ENCODE assay signal across 8 cellular contexts in genomic region chr1:160375788-160376524, GRCh38. TPM values are rescaled to one million over a fixed set of nuclear protein-coding genes. Genes with fewer than 3 reads are reported as not detected.
DNase-seq lines count a peak whose midpoint lies in the region; ATAC-seq, FAIRE-seq and TF ChIP-seq lines count a peak whose summit lies in the region.

No MANE protein-coding gene starts in this region.

- H3K27me3 Mint-ChIP-seq in T-helper 1 cell treated with Interleukin-12 subunit alpha and Interleukin-12 subunit beta and Interleukin-4 antibody, amounts not matched to agents 30 μg/mL and 1 μg/mL, for 36 hours (ENCODE audit: low read depth): peaks cover 7% of the 10 kb centered on the region
- no peaks in the 10 kb centered on the region for H3K27me3 Mint-ChIP-seq in stimulated activated memory B cell treated with anti-CD40 and anti-IgM and Interleukin-4, amounts not matched to agents 10 μg/mL and 1 μg/mL and 100 μg/mL, for 72 hours

- peaks cover 10% of the 10 kb centered on the region for H3K4me1 Mint-ChIP-seq in T-helper 1 cell treated with Interleukin-12 subunit alpha and Interleukin-12 subunit beta and Interleukin-4 antibody, amounts not matched to agents 30 μg/mL and 1 μg/mL, for 36 hours (ENCODE audit: low read depth)
- peaks cover 24% of the 10 kb centered on the region for H3K4me1 Mint-ChIP-seq in stimulated activated memory B cell treated with anti-CD40 and anti-IgM and Interleukin-4, amounts not matched to agents 10 μg/mL and 1 μg/mL and 100 μg/mL, for 72 hours

- H3K4me2 ChIP-seq in A549: no peak overlapping the region; the same call in 2 of the 3 replicates

- H3K36me3 ChIP-seq in left ventricle myocardium inferior (no peaks in the 10 kb centered on the region), thyroid gland (no peaks in the 10 kb centered on the region)

- CTCF ChIA-PET in A549 (lab: Yijun Ruan, JAX): interaction anchor here (0.6 to 10.0 kb wide), 36 partner anchors 11 to 484 kb away, joined by 3 to 76 read pairs (median 5); partner anchors contain the start of gene NHLH1

- H3K27ac Mint-ChIP-seq in T-helper 1 cell treated with Interleukin-12 subunit alpha and Interleukin-12 subunit beta and Interleukin-4 antibody, amounts not matched to agents 30 μg/mL and 1 μg/mL, for 36 hours: peak overlapping the region; percentile 61
- peak overlapping the region; percentile 71 for H3K27ac Mint-ChIP-seq in stimulated activated memory B cell treated with anti-CD40 and anti-IgM and Interleukin-4, amounts not matched to agents 10 μg/mL and 1 μg/mL and 100 μg/mL, for 72 hours

- H3K4me1 ChIP-seq in A549: no peaks in the 10 kb centered on the region
- peaks cover 20% of the 10 kb centered on the region for H3K4me1 ChIP-seq in left ventricle myocardium inferior
- H3K4me1 ChIP-seq in thyroid gland: no peaks in the 10 kb centered on the region

- H3K4me3 ChIP-seq in A549 (no peak overlapping the region), left ventricle myocardium inferior (peak overlapping the region; percentile 23), thyroid gland (replicated peaks in 1 of 3) (no peak overlapping the region)

- TF ChIP-seq EP300 in A549 (IDR thresholded peaks at IDR 0.05): no peak

- no peaks in the 10 kb centered on the region for H3K9me3 Mint-ChIP-seq in T-helper 1 cell treated with Interleukin-12 subunit alpha and Interleukin-12 subunit beta and Interleukin-4 antibody, amounts not matched to agents 30 μg/mL and 1 μg/mL, for 36 hours
- H3K9me3 Mint-ChIP-seq in stimulated activated memory B cell treated with anti-CD40 and anti-IgM and Interleukin-4, amounts not matched to agents 10 μg/mL and 1 μg/mL and 100 μg/mL, for 72 hours: no peaks in the 10 kb centered on the region

- peaks cover 28% of the 10 kb centered on the region for H3K27me3 ChIP-seq in left ventricle myocardium inferior (ENCODE audit: low read depth)
- no peaks in the 10 kb centered on the region for H3K27me3 ChIP-seq in thyroid gland

- H3K36me3 Mint-ChIP-seq in T-helper 1 cell treated with Interleukin-12 subunit alpha and Interleukin-12 subunit beta and Interleukin-4 antibody, amounts not matched to agents 30 μg/mL and 1 μg/mL, for 36 hours (ENCODE audit: low read depth): no peaks in the 10 kb centered on the region
- H3K36me3 Mint-ChIP-seq in stimulated activated memory B cell treated with anti-CD40 and anti-IgM and Interleukin-4, amounts not matched to agents 10 μg/mL and 1 μg/mL and 100 μg/mL, for 72 hours: peaks cover 8% of the 10 kb centered on the region

- intact Hi-C loops in left ventricle myocardium inferior (cut with micrococcal nuclease) (no loop called here), thyroid gland (cut with DNase I) (no loop called here)

- FAIRE-seq in A549 (lab: Jason Lieb, UNC) (no peak), GM19239 (lab: Jason Lieb, UNC) (peak; percentile 92)

- TF ChIP-seq POLR2A in A549 (IDR thresholded peaks at IDR 0.05; ENCODE audit: low read length) (no peak), thyroid gland (IDR thresholded peaks at IDR 0.05) (no peak)

- WGBS in A549 (ENCODE audit: missing lambda C conversion rate): 51% methylated on average over 9 of the region's 9 CpGs
- 30 to 31% methylated on average over 9 of the region's 9 CpGs for whole genome bisulfite sequencing in thyroid gland, 2 donors

- DNase-seq in A549 (ENCODE audit: low read depth in 1 of 2, low spot score in 1 of 2) (no peak), GM19239 (ENCODE audit: insufficient read length, low spot score) (peak; percentile 39), left ventricle myocardium inferior (no peak), thyroid gland (no peak), HuH-7.5 (ENCODE audit: low spot score) (no peak), GM19238 (ENCODE audit: insufficient read length, low spot score) (no peak)

- ATAC-seq in A549: peak; percentile 9 to 28; a peak in 3 of 6 replicates
- ATAC-seq in stimulated activated memory B cell treated with anti-CD40 and anti-IgM and Interleukin-4, amounts not matched to agents 10 μg/mL and 1 μg/mL and 100 μg/mL, for 72 hours: peak; percentile 56

- no peak for TF ChIP-seq RAD21 in A549 (conservative IDR thresholded peaks at IDR 0.05 in 1 of 2, IDR thresholded peaks at IDR 0.05 in 1 of 2)

- no peaks in the 10 kb centered on the region for H3K9me3 ChIP-seq in A549
- no peaks in the 10 kb centered on the region for H3K9me3 ChIP-seq in left ventricle myocardium inferior (replicated peaks)
- H3K9me3 ChIP-seq in thyroid gland: no peaks in the 10 kb centered on the region

- POLR2A ChIA-PET in A549 (lab: Yijun Ruan, JAX): interaction anchor here (1.2 kb wide), 1 partner anchor 9 kb away, joined by 5 read pairs; the partner anchor contains the start of gene NHLH1

- no peak overlapping the region for H3K4me3 Mint-ChIP-seq in T-helper 1 cell treated with Interleukin-12 subunit alpha and Interleukin-12 subunit beta and Interleukin-4 antibody, amounts not matched to agents 30 μg/mL and 1 μg/mL, for 36 hours
- H3K4me3 Mint-ChIP-seq in stimulated activated memory B cell treated with anti-CD40 and anti-IgM and Interleukin-4, amounts not matched to agents 10 μg/mL and 1 μg/mL and 100 μg/mL, for 72 hours: peak overlapping the region; percentile 45

- H3K27ac ChIP-seq in A549 (no peak overlapping the region), left ventricle myocardium inferior (replicated peaks) (peak overlapping the region; percentile 70), thyroid gland (no peak overlapping the region)

- TF ChIP-seq CTCF in A549 (IDR thresholded peaks at IDR 0.05): no peak
- no peak for TF ChIP-seq CTCF in left ventricle myocardium inferior (IDR thresholded peaks at IDR 0.05; ENCODE audit: borderline replicate concordance)
- TF ChIP-seq CTCF in thyroid gland (IDR thresholded peaks at IDR 0.05): no peak

TF ChIP-seq in A549, 52 proteins besides CTCF, POLR2A, EP300 and RAD21 (continues in another document):
- TF ChIP-seq HOXA7 (CRISPR knock-in tag; IDR thresholded peaks at IDR 0.05) (no peak), MAZ (IDR thresholded peaks at IDR 0.05; ENCODE audit: borderline replicate concordance, low read depth, low read length) (no peak), FOXS1 (CRISPR knock-in tag; IDR thresholded peaks at IDR 0.05) (no peak), NR3C1 (IDR thresholded peaks at IDR 0.05) (no peak), HDAC2 (IDR thresholded peaks at IDR 0.05) (no peak), ATOH8 (CRISPR knock-in tag; IDR thresholded peaks at IDR 0.05; ENCODE audit: low read depth) (no peak), ZC3H11A (IDR thresholded peaks at IDR 0.05) (no peak), KDM5A (IDR thresholded peaks at IDR 0.05) (no peak), JUNB (IDR thresholded peaks at IDR 0.05) (no peak), CBX2 (IDR thresholded peaks at IDR 0.05; ENCODE audit: borderline replicate concordance, low read depth) (no peak), HOXB13 (CRISPR knock-in tag; IDR thresholded peaks at IDR 0.05; ENCODE audit: low read depth) (no peak)
- TF ChIP-seq, protein P1, sequence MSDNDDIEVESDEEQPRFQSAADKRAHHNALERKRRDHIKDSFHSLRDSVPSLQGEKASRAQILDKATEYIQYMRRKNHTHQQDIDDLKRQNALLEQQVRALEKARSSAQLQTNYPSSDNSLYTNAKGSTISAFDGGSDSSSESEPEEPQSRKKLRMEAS (IDR thresholded peaks at IDR 0.05): no peak
- TF ChIP-seq, protein P2, sequence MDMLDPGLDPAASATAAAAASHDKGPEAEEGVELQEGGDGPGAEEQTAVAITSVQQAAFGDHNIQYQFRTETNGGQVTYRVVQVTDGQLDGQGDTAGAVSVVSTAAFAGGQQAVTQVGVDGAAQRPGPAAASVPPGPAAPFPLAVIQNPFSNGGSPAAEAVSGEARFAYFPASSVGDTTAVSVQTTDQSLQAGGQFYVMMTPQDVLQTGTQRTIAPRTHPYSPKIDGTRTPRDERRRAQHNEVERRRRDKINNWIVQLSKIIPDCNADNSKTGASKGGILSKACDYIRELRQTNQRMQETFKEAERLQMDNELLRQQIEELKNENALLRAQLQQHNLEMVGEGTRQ (IDR thresholded peaks at IDR 0.05): no peak

RNA-seq across cellular contexts. Expression of gene NHLH1, which starts 9.1 kb away (rescaled TPM):
- polyA plus RNA-seq in A549 (2011; rRNA removed) (0.63 and 0.67 TPM in 2 replicates), A549 (2017; fragmentation: RNase III; extraction: RNeasy Plus Mini Kit Qiagen cat#74134 plus additional on column Dnase treatment) (0.29 to 0.49 TPM (median 0.34 TPM) in 3 replicates)
- 0.37 and 0.38 TPM in 2 replicates for polyA plus RNA-seq in A549 (2012; cell fraction: cytosol; rRNA removed)
- polyA plus RNA-seq in A549 (2012; cell fraction: nucleus; rRNA removed): 1.6 and 2.1 TPM in 2 replicates
- polyA minus RNA-seq in A549 (2011; rRNA and poly(A)+ RNA removed): 0.21 and 0.58 TPM in 2 replicates
- total RNA-seq in left ventricle myocardium inferior (not detected), thyroid gland (not detected)

RNA-seq across cellular contexts. Expression of gene VANGL2, which starts 24.4 kb away (rescaled TPM):
- polyA plus RNA-seq in A549 (2011; rRNA removed): 3.9 and 4.5 TPM in 2 replicates
- polyA plus RNA-seq in A549 (2012; cell fraction: cytosol; rRNA removed): 1.5 and 2.1 TPM in 2 replicates
- 3.7 and 4.6 TPM in 2 replicates for polyA plus RNA-seq in A549 (2012; cell fraction: nucleus; rRNA removed)
- polyA plus RNA-seq in A549 (2017; fragmentation: RNase III; extraction: RNeasy Plus Mini Kit Qiagen cat#74134 plus additional on column Dnase treatment): 2.9 to 4.2 TPM (median 4.1 TPM) in 3 replicates
- polyA minus RNA-seq in A549 (2011; rRNA and poly(A)+ RNA removed): 3.3 TPM in 2 replicates
- 2.1 TPM for total RNA-seq in left ventricle myocardium inferior
- total RNA-seq in thyroid gland: 10 to 100 TPM in 1 of 4 donors, 1 to 10 TPM in 3; 5.8 to 28.5 (median 7.8) TPM

RNA-seq across cellular contexts. Expression of gene NCSTN, which starts 32.8 kb away (rescaled TPM):
- polyA plus RNA-seq in A549 (2011; rRNA removed) (90.4 and 91.6 TPM in 2 replicates), A549 (2017; fragmentation: RNase III; extraction: RNeasy Plus Mini Kit Qiagen cat#74134 plus additional on column Dnase treatment) (40.5 to 44.6 TPM (median 41.6 TPM) in 3 replicates)
- polyA plus RNA-seq in A549 (2012; cell fraction: cytosol; rRNA removed): 53.6 and 63.9 TPM in 2 replicates
- polyA plus RNA-seq in A549 (2012; cell fraction: nucleus; rRNA removed): 111 and 121 TPM in 2 replicates
- 73.7 and 84.8 TPM in 2 replicates for polyA minus RNA-seq in A549 (2011; rRNA and poly(A)+ RNA removed)
- total RNA-seq in left ventricle myocardium inferior (53.6 TPM), thyroid gland (10 to 100 TPM; 50.8 to 80.1 (median 68.5) TPM)

RNA-seq across cellular contexts. Expression of gene COPA, which starts 32.9 kb away (rescaled TPM):
- 149 and 188 TPM in 2 replicates for polyA plus RNA-seq in A549 (2011; rRNA removed)
- 54.1 and 67.7 TPM in 2 replicates for polyA plus RNA-seq in A549 (2012; cell fraction: cytosol; rRNA removed)
- 49.6 and 65.0 TPM in 2 replicates for polyA plus RNA-seq in A549 (2012; cell fraction: nucleus; rRNA removed)
- 80.3 to 83.5 TPM (median 82.5 TPM) in 3 replicates for polyA plus RNA-seq in A549 (2017; fragmentation: RNase III; extraction: RNeasy Plus Mini Kit Qiagen cat#74134 plus additional on column Dnase treatment)
- polyA minus RNA-seq in A549 (2011; rRNA and poly(A)+ RNA removed): 191 and 211 TPM in 2 replicates
- total RNA-seq in left ventricle myocardium inferior: 90.4 TPM
- total RNA-seq in thyroid gland: 100 to 1,000 TPM; 172 to 334 (median 182) TPM
